ENCODE assay signal across 1 cellular context in genomic region chr16:4350787-4351659, GRCh38.
TF ChIP-seq lines count a peak whose summit lies in the region.

Gene PAM16, minus strand, starts transcription at chr16:4351321. Its CDS starts 87 bp downstream, at chr16:4351234.

TF ChIP-seq in K562, 482 proteins besides CTCF, POLR2A, EP300 and RAD21 (continued from another document and continues in another):
- TF ChIP-seq ZNF609 (CRISPR knock-in tag; IDR thresholded peaks at IDR 0.05; ENCODE audit: borderline replicate concordance) (no peak), ZNF217 (CRISPR knock-in tag; IDR thresholded peaks at IDR 0.05) (no peak), JUN (IDR thresholded peaks at IDR 0.05; ENCODE audit: borderline replicate concordance, low read depth, low read length) (no peak), JUN (CRISPR knock-in tag; IDR thresholded peaks at IDR 0.05; ENCODE audit: borderline replicate concordance) (no peak), ZNF140 (CRISPR knock-in tag; IDR thresholded peaks at IDR 0.05) (no peak), KLF1 (tag; IDR thresholded peaks at IDR 0.05) (no peak), L3MBTL2 (IDR thresholded peaks at IDR 0.05) (peak; percentile 85), SAP30 (IDR thresholded peaks at IDR 0.05; ENCODE audit: borderline replicate concordance, insufficient read depth, low read depth, low read length, poor library complexity, severe bottlenecking) (peak; percentile 76), RNF219 (CRISPR knock-in tag; IDR thresholded peaks at IDR 0.05) (no peak), IFI16 (CRISPR knock-in tag; IDR thresholded peaks at IDR 0.05) (no peak), PCBP2 (IDR thresholded peaks at IDR 0.05; ENCODE audit: low read depth, low read length, poor library complexity, severe bottlenecking) (no peak), WHSC1 (IDR thresholded peaks at IDR 0.05; ENCODE audit: low read length) (no peak), GABPA (tag; conservative IDR thresholded peaks at IDR 0.05; ENCODE audit: low read depth) (peak; percentile 17; the same call in 1 of the 2 replicates), CEBPZ (IDR thresholded peaks at IDR 0.05; ENCODE audit: borderline replicate concordance, low read depth, low read length) (no peak), ARID2 (IDR thresholded peaks at IDR 0.05) (no peak), KLF10 (CRISPR knock-in tag; IDR thresholded peaks at IDR 0.05) (no peak), ARID1B (IDR thresholded peaks at IDR 0.05) (no peak), PHTF2 (CRISPR knock-in tag; IDR thresholded peaks at IDR 0.05) (no peak), NFE2 (IDR thresholded peaks at IDR 0.05; ENCODE audit: low read depth) (no peak), PHB2 (IDR thresholded peaks at IDR 0.05; ENCODE audit: low read depth) (no peak), DIDO1 (tag; IDR thresholded peaks at IDR 0.05; ENCODE audit: low read depth) (no peak), ZNF589 (CRISPR knock-in tag; IDR thresholded peaks at IDR 0.05; ENCODE audit: low read depth) (no peak), MBD1 (CRISPR knock-in tag; IDR thresholded peaks at IDR 0.05) (no peak), POLR2B (IDR thresholded peaks at IDR 0.05; ENCODE audit: low read depth, partially characterized antibody) (peak; percentile 70), MEIS2 (IDR thresholded peaks at IDR 0.05; ENCODE audit: partially characterized antibody) (peak; percentile 86), ZNF174 (CRISPR knock-in tag; IDR thresholded peaks at IDR 0.05) (no peak), CTBP1 (IDR thresholded peaks at IDR 0.05; ENCODE audit: borderline replicate concordance) (peak; percentile 32; the same call in 1 of the 2 replicates), NR0B1 (IDR thresholded peaks at IDR 0.05; ENCODE audit: partially characterized antibody) (no peak), SIX5 (IDR thresholded peaks at IDR 0.05; ENCODE audit: borderline replicate concordance in 1 of 2, insufficient read depth in 1 of 2, low read depth in 1 of 2, low read length in 2 of 2) (no peak), ZNF668 (CRISPR knock-in tag; IDR thresholded peaks at IDR 0.05) (no peak), ZBTB49 (CRISPR knock-in tag; IDR thresholded peaks at IDR 0.05; ENCODE audit: borderline replicate concordance) (no peak), ZNF3 (CRISPR knock-in tag; IDR thresholded peaks at IDR 0.05) (no peak), XRCC3 (IDR thresholded peaks at IDR 0.05) (no peak), ZFP30 (CRISPR knock-in tag; IDR thresholded peaks at IDR 0.05; ENCODE audit: borderline replicate concordance) (no peak), MTA3 (IDR thresholded peaks at IDR 0.05; ENCODE audit: borderline replicate concordance) (peak; percentile 46; the same call in 1 of the 2 replicates), ZNF764 (CRISPR knock-in tag; IDR thresholded peaks at IDR 0.05; ENCODE audit: low read depth) (no peak), GTF2A2 (tag; IDR thresholded peaks at IDR 0.05) (no peak), DPF2 (IDR thresholded peaks at IDR 0.05) (0 out of 2 replicates have a peak, but pooled peaks have one; percentile 9), NR4A1 (CRISPR knock-in tag; IDR thresholded peaks at IDR 0.05) (no peak), NR4A1 (tag; IDR thresholded peaks at IDR 0.05) (0 out of 2 replicates have a peak, but pooled peaks have one; percentile 32), CBFB (CRISPR knock-in tag; IDR thresholded peaks at IDR 0.05) (0 out of 2 replicates have a peak, but pooled peaks have one; percentile 21), CEBPG (CRISPR knock-in tag; IDR thresholded peaks at IDR 0.05) (no peak), CEBPG (tag; conservative IDR thresholded peaks at IDR 0.05 in 1 of 2, IDR thresholded peaks at IDR 0.05 in 1 of 2) (peak in 1 of 2 experiments; percentile 10; a peak in 1 of 4 replicates), DEAF1 (CRISPR knock-in tag; IDR thresholded peaks at IDR 0.05) (no peak), RBFOX2 (IDR thresholded peaks at IDR 0.05; ENCODE audit: low read depth, low read length) (peak; percentile 92)
